In genomic region chr17:19509281-19509852, GRCh38 we compare ENCODE assay signal across 2 cellular contexts. TPM values are rescaled to one million over a fixed set of nuclear protein-coding genes. Genes with fewer than 3 reads are reported as not detected.
"Had no signal": no experiment of that assay in that cellular context is flagged by ENCODE, and none has a peak within 500 bp of the region (broad histone marks: within the 10 kb centered on the region; RNA-seq: fewer than 3 reads in every experiment).

No MANE protein-coding gene starts in this region.

RNA-seq across cellular contexts. Expression of gene SLC47A1, which starts 24.3 kb away (rescaled TPM):
- total RNA-seq: activated CD4-positive, alpha-beta T cell treated with anti-CD3 and anti-CD28 coated beads, Interleukin-2, amount 10 ng/mL, durations not matched to agents 24 days and 14 days; SJCRH30 had no signal
